ENCODE assay signal across 20 cellular contexts in genomic region chr22:36764060-36764459, GRCh38. TPM values are rescaled to one million over a fixed set of nuclear protein-coding genes. Genes with fewer than 3 reads are reported as not detected.
"Had no signal": no experiment of that assay in that cellular context is flagged by ENCODE, and none has a peak within 500 bp of the region (broad histone marks: within the 10 kb centered on the region; RNA-seq: fewer than 3 reads in every experiment).

No MANE protein-coding gene starts in this region.

- H3K36me3 ChIP-seq: adrenal gland had no signal

- H3K9me3 ChIP-seq: adrenal gland, mucosa of descending colon had no signal

- H3K4me3 ChIP-seq: adrenal gland, cardiac muscle cell, mucosa of descending colon had no signal

- ATAC-seq: activated CD4-positive, alpha-beta T cell treated with anti-CD3 and anti-CD28 coated beads for 36 hours; activated CD8-positive, alpha-beta T cell treated with anti-CD3 and anti-CD28 coated beads for 36 hours; naive thymus-derived CD8-positive, alpha-beta T cell; SK-N-SH treated with all-trans-retinoic acid at 6 μM for 48 hours had no signal

- H3K27ac ChIP-seq: adrenal gland, cardiac muscle cell, epithelial cell of prostate had no signal

- H3K27me3 ChIP-seq: adrenal gland, cardiac muscle cell had no signal

- FAIRE-seq: frontal cortex, small intestine had no signal

- H3K4me1 ChIP-seq: adrenal gland had no signal

- DNase-seq: activated CD4-positive, alpha-beta T cell treated with anti-CD3 and anti-CD28 coated beads for 36 hours; activated CD8-positive, alpha-beta T cell treated with anti-CD3 and anti-CD28 coated beads for 36 hours; activated effector memory CD4-positive, alpha-beta T cell treated with anti-CD3 and anti-CD28 coated beads, Interleukin-2, amount 50 U/mL, for 16 hours; activated T-cell treated with anti-CD3 and anti-CD28 coated beads, Interleukin-2, amount 50 U/mL, for 48 hours; cortex of kidney; effector CD8-positive, alpha-beta T cell; left colon; mucosa of descending colon; naive thymus-derived CD8-positive, alpha-beta T cell; stimulated activated CD4-positive, alpha-beta T cell treated with anti-CD3 and anti-CD28 coated beads, Interleukin-4, amount 100 ng/mL, for 4 hours; T-helper 1 cell; T1000 had no signal

RNA-seq across cellular contexts. Expression of gene PVALB, which starts 52.8 kb away (rescaled TPM):
- total RNA-seq: activated CD4-positive, alpha-beta T cell treated with anti-CD3 and anti-CD28 coated beads for 36 hours; activated CD8-positive, alpha-beta T cell treated with anti-CD3 and anti-CD28 coated beads for 36 hours; cardiac muscle cell; frontal cortex; left colon; lung microvascular endothelial cell; mucosa of descending colon; naive thymus-derived CD8-positive, alpha-beta T cell; temporal lobe had no signal
- polyA plus RNA-seq: cardiac muscle cell; naive thymus-derived CD8-positive, alpha-beta T cell; small intestine had no signal
